11 cellular contexts compared by ENCODE assay signal in genomic region chr1:26122988-26123973, GRCh38. TPM values are rescaled to one million over a fixed set of nuclear protein-coding genes. Genes with fewer than 3 reads are reported as not detected.
DNase-seq lines count a peak whose midpoint lies in the region; ATAC-seq, FAIRE-seq and TF ChIP-seq lines count a peak whose summit lies in the region.
"Had no signal": no experiment of that assay in that cellular context is flagged by ENCODE, and none has a peak within 500 bp of the region (broad histone marks: within the 10 kb centered on the region; RNA-seq: fewer than 3 reads in every experiment).

No MANE protein-coding gene starts in this region.

- H2AFZ ChIP-seq in hepatocyte: no peak overlapping the region
- H2AFZ ChIP-seq in GM23338: no peak overlapping the region
- H2AFZ ChIP-seq in HepG2 (ENCODE audit: low read length): no peak overlapping the region

- TF ChIP-seq CTCF in CD14-positive monocyte (IDR thresholded peaks at IDR 0.05) (no peak), hepatocyte (IDR thresholded peaks at IDR 0.05; ENCODE audit: poor library complexity) (no peak), GM23338 (conservative IDR thresholded peaks at IDR 0.05; ENCODE audit: low read depth in 2 of 2) (no peak), tibial nerve (IDR thresholded peaks at IDR 0.05) (no peak), HepG2 (CRISPR knock-in tag; IDR thresholded peaks at IDR 0.05) (no peak)

- POLR2A ChIA-PET in HepG2 (lab: Yijun Ruan, JAX): no interaction called here

- no peak for ATAC-seq in left lobe of liver
- no peak for ATAC-seq in GM23338
- no peak for ATAC-seq in HepG2

- H3K4me1 Mint-ChIP-seq in CD14-positive monocyte (peaks cover 80% of the 10 kb centered on the region), GM23338 (peaks cover 13% of the 10 kb centered on the region; the same call in 2 of the 3 replicates)
- peaks cover 78% of the 10 kb centered on the region for H3K4me1 Mint-ChIP-seq in activated T-helper 1 cell treated with anti-CD3 and anti-CD28 coated beads, Interleukin-12 subunit alpha, Interleukin-12 subunit beta, Interleukin-2, Interleukin-4 antibody, amounts not matched to agents 30 ng/mL and 10 ng/mL and 1 ng/mL, durations not matched to agents 14 hours and 24 hours and 36 hours (ENCODE audit: low read depth)

- H3K27ac ChIP-seq in hepatocyte (no peak overlapping the region), GM23338 (ENCODE audit: low read depth) (no peak overlapping the region), tibial nerve (peak overlapping the region in 1 of 4 donors; percentile 33), HepG2 (ENCODE audit: extremely low read length, insufficient read depth, low read length) (no peak overlapping the region)

- peaks cover 0 to 2% (median 0%) of the 10 kb centered on the region in 7 donors for H3K9me3 Mint-ChIP-seq in CD14-positive monocyte
- H3K9me3 Mint-ChIP-seq in activated T-helper 1 cell treated with anti-CD3 and anti-CD28 coated beads, Interleukin-12 subunit alpha, Interleukin-12 subunit beta, Interleukin-2, Interleukin-4 antibody, amounts not matched to agents 30 ng/mL and 10 ng/mL and 1 ng/mL, durations not matched to agents 14 hours and 24 hours and 36 hours: no peaks in the 10 kb centered on the region
- no peaks in the 10 kb centered on the region for H3K9me3 Mint-ChIP-seq in GM23338
- H3K9me3 Mint-ChIP-seq: H9 had no signal

- no peak overlapping the region for H3K9ac ChIP-seq in HepG2 (ENCODE audit: insufficient read depth, low read depth, low read length)

- H3K79me2 ChIP-seq in hepatocyte (peaks cover 15% of the 10 kb centered on the region), GM23338 (replicated peaks; ENCODE audit: insufficient read depth) (no peaks in the 10 kb centered on the region), HepG2 (ENCODE audit: insufficient read depth, low read length) (no peaks in the 10 kb centered on the region)

- BruUV-seq in HepG2 (replicated peaks; lab: Mats Ljungman, UMichigan): no TSS peak

- H3K27ac Mint-ChIP-seq in CD14-positive monocyte: peak overlapping the region; percentile 45 to 85 (median 68)
- H3K27ac Mint-ChIP-seq in activated T-helper 1 cell treated with anti-CD3 and anti-CD28 coated beads, Interleukin-12 subunit alpha, Interleukin-12 subunit beta, Interleukin-2, Interleukin-4 antibody, amounts not matched to agents 30 ng/mL and 10 ng/mL and 1 ng/mL, durations not matched to agents 14 hours and 24 hours and 36 hours: peak overlapping the region; percentile 72
- H3K27ac Mint-ChIP-seq in GM23338: no peak overlapping the region
- H3K27ac Mint-ChIP-seq: H9 had no signal

- H3K4me3 Mint-ChIP-seq in CD14-positive monocyte (no peak overlapping the region), GM23338 (no peak overlapping the region)
- H3K4me3 Mint-ChIP-seq in activated T-helper 1 cell treated with anti-CD3 and anti-CD28 coated beads, Interleukin-12 subunit alpha, Interleukin-12 subunit beta, Interleukin-2, Interleukin-4 antibody, amounts not matched to agents 30 ng/mL and 10 ng/mL and 1 ng/mL, durations not matched to agents 14 hours and 24 hours and 36 hours: peak overlapping the region; percentile 1
- H3K4me3 Mint-ChIP-seq: H9 had no signal

- H3K36me3 Mint-ChIP-seq in CD14-positive monocyte: peaks cover 9 to 22% of the 10 kb centered on the region in 2 donors
- H3K36me3 Mint-ChIP-seq in activated T-helper 1 cell treated with anti-CD3 and anti-CD28 coated beads, Interleukin-12 subunit alpha, Interleukin-12 subunit beta, Interleukin-2, Interleukin-4 antibody, amounts not matched to agents 30 ng/mL and 10 ng/mL and 1 ng/mL, durations not matched to agents 14 hours and 24 hours and 36 hours (ENCODE audit: low read depth): peaks cover 18% of the 10 kb centered on the region
- H3K36me3 Mint-ChIP-seq in GM23338 (ENCODE audit: low read depth): 0 out of 3 replicates have a peak, but pooled peaks cover 4% of the 10 kb centered on the region

- TF ChIP-seq POLR2A in tibial nerve (IDR thresholded peaks at IDR 0.05) (no peak), HepG2 (IDR thresholded peaks at IDR 0.05; ENCODE audit: insufficient read depth in 1 of 2, low read depth in 2 of 2, low read length in 2 of 2) (no peak)

- no peaks in the 10 kb centered on the region for H3K9me2 ChIP-seq in hepatocyte (replicated peaks; ENCODE audit: insufficient read depth)
- H3K9me2 ChIP-seq in GM23338 (ENCODE audit: insufficient read depth): no peaks in the 10 kb centered on the region

- H3K9me3 ChIP-seq in hepatocyte (ENCODE audit: low read depth) (no peaks in the 10 kb centered on the region), tibial nerve (no peaks in the 10 kb centered on the region), HepG2 (ENCODE audit: low read length) (no peaks in the 10 kb centered on the region)

- H3K36me3 ChIP-seq in hepatocyte (replicated peaks; ENCODE audit: insufficient read depth, low read depth) (no peaks in the 10 kb centered on the region), GM23338 (ENCODE audit: insufficient read depth) (no peaks in the 10 kb centered on the region), tibial nerve (peaks cover 0 to 41% (median 4%) of the 10 kb centered on the region in 3 donors), HepG2 (replicated peaks in 1 of 2; ENCODE audit: control insufficient read depth in 1 of 2, insufficient read depth in 2 of 2, low read length in 2 of 2) (peaks cover 0 to 2% of the 10 kb centered on the region in 2 experiments; a peak in 4 of 5 replicates)

- H3K27me3 Mint-ChIP-seq in CD14-positive monocyte (ENCODE audit: low read depth in 3 of 3): no peaks in the 10 kb centered on the region
- no peaks in the 10 kb centered on the region for H3K27me3 Mint-ChIP-seq in activated T-helper 1 cell treated with anti-CD3 and anti-CD28 coated beads, Interleukin-12 subunit alpha, Interleukin-12 subunit beta, Interleukin-2, Interleukin-4 antibody, amounts not matched to agents 30 ng/mL and 10 ng/mL and 1 ng/mL, durations not matched to agents 14 hours and 24 hours and 36 hours (ENCODE audit: insufficient read depth)
- H3K27me3 Mint-ChIP-seq in GM23338 (ENCODE audit: insufficient read depth, low read depth, poor library complexity): no peaks in the 10 kb centered on the region

- CTCF ChIA-PET in HepG2 (lab: Yijun Ruan, JAX; ENCODE audit: low intra/inter-chr PET ratio, low total read pairs): no interaction called here

- peaks cover 3% of the 10 kb centered on the region for H3K4me1 ChIP-seq in hepatocyte (ENCODE audit: insufficient read depth)
- H3K4me1 ChIP-seq in GM23338 (ENCODE audit: insufficient read depth): no peaks in the 10 kb centered on the region
- H3K4me1 ChIP-seq in tibial nerve: peaks cover 0 to 41% (median 21%) of the 10 kb centered on the region in 4 donors
- peaks cover 9% of the 10 kb centered on the region; the same call in 1 of the 2 replicates for H3K4me1 ChIP-seq in HepG2 (ENCODE audit: insufficient read depth, low read length)

- FAIRE-seq in HepG2 (lab: Jason Lieb, UNC): no peak

- no peak overlapping the region for H3K4me3 ChIP-seq in hepatocyte
- no peak overlapping the region for H3K4me3 ChIP-seq in GM23338
- H3K4me3 ChIP-seq in tibial nerve: no peak overlapping the region
- H3K4me3 ChIP-seq in HepG2 (replicated peaks in 1 of 3; ENCODE audit: insufficient read depth in 1 of 3, low read depth in 2 of 3, low read length in 3 of 3): no peak overlapping the region

- in situ Hi-C loops in HepG2 (cut with HindIII; ENCODE audit: extremely low pct_ligation_motif_present, low pct_unique_long_range_greater_than_20kb): no loop called here

- DNase-seq in CD14-positive monocyte (ENCODE audit: low spot score): no peak
- peak; percentile 78 for DNase-seq in HPDE6-E6E7 (ENCODE audit: extremely low spot score)
- DNase-seq in activated T-helper 1 cell treated with anti-CD3 and anti-CD28 coated beads, Interleukin-12 subunit alpha, Interleukin-12 subunit beta, Interleukin-2, Interleukin-4 antibody, amounts not matched to agents 30 ng/mL and 10 ng/mL and 1 ng/mL, durations not matched to agents 14 hours and 24 hours and 36 hours (ENCODE audit: low spot score): no peak
- DNase-seq in left lobe of liver (ENCODE audit: low spot score): peak; percentile 11
- no peak for DNase-seq in hepatocyte (ENCODE audit: low spot score)
- DNase-seq in GM23338 (ENCODE audit: low spot score): no peak
- DNase-seq in tibial nerve (ENCODE audit: low spot score in 2 of 2): no peak
- DNase-seq in HepG2 (ENCODE audit: low spot score): no peak
- DNase-seq: H9 had no signal

- TF ChIP-seq EP300 in tibial nerve (IDR thresholded peaks at IDR 0.05): no peak
- TF ChIP-seq EP300 in HepG2 (IDR thresholded peaks at IDR 0.05; ENCODE audit: low read depth in 2 of 2, low read length in 2 of 2): no peak
- no peak for TF ChIP-seq EP300 in HepG2 (CRISPR knock-in tag; IDR thresholded peaks at IDR 0.05; ENCODE audit: borderline replicate concordance)

- H4K20me1 ChIP-seq in hepatocyte (ENCODE audit: insufficient read depth, poor library complexity, severe bottlenecking) (peaks cover 4% of the 10 kb centered on the region), GM23338 (replicated peaks; ENCODE audit: insufficient read depth) (no peaks in the 10 kb centered on the region; the same call in none of the 2 replicates), HepG2 (ENCODE audit: insufficient read depth, low read length) (no peaks in the 10 kb centered on the region)

- TF ChIP-seq RAD21 in HepG2 (CRISPR knock-in tag; IDR thresholded peaks at IDR 0.05): no peak

- H3F3A ChIP-seq in GM23338 (replicated peaks; ENCODE audit: low read depth): no peaks in the 10 kb centered on the region

- intact Hi-C loops in CD14-positive monocyte (cut with micrococcal nuclease): loop anchor here in 1 of 2 donors (5.0 kb wide), 1 partner anchor 39 kb away; no protein-coding TSS in a partner anchor
- intact Hi-C loops in activated T-helper 1 cell treated with anti-CD3 and anti-CD28 coated beads, Interleukin-12 subunit alpha, Interleukin-12 subunit beta, Interleukin-2, Interleukin-4 antibody, amounts not matched to agents 30 ng/mL and 10 ng/mL and 1 ng/mL, durations not matched to agents 14 hours and 24 hours and 36 hours (cut with micrococcal nuclease): loop anchor here (1.0 kb wide), 1 partner anchor 11 kb away; no protein-coding TSS in a partner anchor
- intact Hi-C loops in HepG2 (cut with micrococcal nuclease; ENCODE audit: unreplicated experiment): no loop called here

- H3K4me2 ChIP-seq in hepatocyte: no peak overlapping the region
- no peak overlapping the region for H3K4me2 ChIP-seq in GM23338
- H3K4me2 ChIP-seq in HepG2 (ENCODE audit: low read depth, low read length): no peak overlapping the region

- H3K27me3 ChIP-seq in hepatocyte (no peaks in the 10 kb centered on the region), GM23338 (ENCODE audit: insufficient read depth) (no peaks in the 10 kb centered on the region), tibial nerve (no peaks in the 10 kb centered on the region), HepG2 (ENCODE audit: control insufficient read depth in 1 of 2, insufficient read depth in 2 of 2, low read length in 2 of 2) (no peaks in the 10 kb centered on the region; a peak in 1 of 5 replicates)

- WGBS in hepatocyte (ENCODE audit: low lambda C conversion rate, missing lambda C conversion rate): 90% methylated on average over 7 of the region's 7 CpGs
- 86 to 91% methylated on average over 7 of the region's 7 CpGs for WGBS in tibial nerve, 2 donors
- WGBS in HepG2 (ENCODE audit: low lambda C conversion rate): 89% methylated on average over 7 of the region's 7 CpGs

RNA-seq across cellular contexts. Expression of gene PDIK1L, which starts 11.7 kb away (rescaled TPM):
- polyA plus RNA-seq in CD14-positive monocyte: 1 to 10 TPM; 2.3 to 2.5 TPM
- 15.5 and 18.9 TPM in 2 replicates for total RNA-seq in activated T-helper 1 cell treated with anti-CD3 and anti-CD28 coated beads, Interleukin-12 subunit alpha, Interleukin-12 subunit beta, Interleukin-2, Interleukin-4 antibody, amounts not matched to agents 30 ng/mL and 10 ng/mL and 1 ng/mL, durations not matched to agents 14 hours and 24 hours and 36 hours
- total RNA-seq in left lobe of liver: 6.3 TPM
- total RNA-seq in hepatocyte: 12.5 and 16.8 TPM in 2 replicates
- polyA plus RNA-seq in hepatocyte: 2.6 and 4.4 TPM in 2 replicates
- total RNA-seq in GM23338 (2014; rRNA removed; shearing (Covaris generic)): 3.0 and 4.3 TPM in 2 replicates
- polyA plus RNA-seq in GM23338 (2016; fragmentation: Nextera tagmentation; extraction: Ambion mirVana): 1.2 and 1.6 TPM in 2 replicates
- total RNA-seq in tibial nerve: 1 to 10 TPM; 5.4 to 9.0 (median 7.1) TPM
- total RNA-seq in HepG2 (2016; rRNA removed; fragmentation: Illumina TruSeq; extraction: Trizol): 4.6 and 5.8 TPM in 2 replicates
- total RNA-seq in HepG2 (2016; cell fraction: cytosol; rRNA removed; fragmentation: Illumina TruSeq; extraction: Trizol; ENCODE audit: low read depth): 0.51 and 0.53 TPM in 2 replicates
- 4.4 and 6.6 TPM in 2 replicates for total RNA-seq in HepG2 (2016; cell fraction: insoluble cytoplasmic fraction; rRNA removed; fragmentation: Illumina TruSeq; extraction: Trizol)
- 2.5 and 2.9 TPM in 2 replicates for total RNA-seq in HepG2 (2016; cell fraction: membrane; rRNA removed; fragmentation: Illumina TruSeq; extraction: Trizol)
- total RNA-seq in HepG2 (2016; cell fraction: nucleus; rRNA removed; fragmentation: Illumina TruSeq; extraction: Trizol): 3.9 and 4.1 TPM in 2 replicates
- polyA plus RNA-seq in HepG2 (2011; rRNA removed): 1.2 and 1.9 TPM in 2 replicates
- 0.83 and 1.0 TPM in 2 replicates for polyA plus RNA-seq in HepG2 (2011; cell fraction: cytosol; rRNA removed)
- 1.3 and 1.5 TPM in 2 replicates for polyA plus RNA-seq in HepG2 (2011; cell fraction: nucleus; rRNA removed)
- polyA plus RNA-seq in HepG2 (2012): 1.7 and 2.7 TPM in 2 replicates
- polyA plus RNA-seq in HepG2 (2016; cell fraction: cytosol; fragmentation: Illumina TruSeq; extraction: Trizol; ENCODE audit: low read depth): 0.14 and 0.24 TPM in 2 replicates
- 3.9 and 4.2 TPM in 2 replicates for polyA plus RNA-seq in HepG2 (2016; cell fraction: insoluble cytoplasmic fraction; fragmentation: Illumina TruSeq; extraction: Trizol; ENCODE audit: low read depth)
- polyA plus RNA-seq in HepG2 (2016; cell fraction: membrane; fragmentation: Illumina TruSeq; extraction: Trizol; ENCODE audit: low read depth): 0.95 and 0.99 TPM in 2 replicates
- polyA plus RNA-seq in HepG2 (2016; cell fraction: nucleus; fragmentation: Illumina TruSeq; extraction: Trizol; ENCODE audit: insufficient read depth, low read depth): 5.3 and 5.7 TPM in 2 replicates
- polyA minus RNA-seq in HepG2 (2011; rRNA and poly(A)+ RNA removed; ENCODE audit: low replicate concordance): 0.96 and 5.8 TPM in 2 replicates
- polyA minus RNA-seq in HepG2 (2011; cell fraction: cytosol; rRNA and poly(A)+ RNA removed): 1.9 and 2.7 TPM in 2 replicates
- polyA minus RNA-seq in HepG2 (2011; cell fraction: nucleus; rRNA and poly(A)+ RNA removed): 4.1 and 5.1 TPM in 2 replicates

RNA-seq across cellular contexts. Expression of gene FAM110D, which starts 35.6 kb away (rescaled TPM):
- not detected for polyA plus RNA-seq in CD14-positive monocyte
- 0.12 TPM in 1 of 2 replicates, not detected in the other for total RNA-seq in activated T-helper 1 cell treated with anti-CD3 and anti-CD28 coated beads, Interleukin-12 subunit alpha, Interleukin-12 subunit beta, Interleukin-2, Interleukin-4 antibody, amounts not matched to agents 30 ng/mL and 10 ng/mL and 1 ng/mL, durations not matched to agents 14 hours and 24 hours and 36 hours
- 0.28 TPM for total RNA-seq in left lobe of liver
- total RNA-seq in hepatocyte: 0.10 and 0.16 TPM in 2 replicates
- 0.40 and 0.44 TPM in 2 replicates for polyA plus RNA-seq in hepatocyte
- 0.08 and 0.24 TPM in 2 replicates for total RNA-seq in GM23338 (2014; rRNA removed; shearing (Covaris generic))
- 0.39 and 0.45 TPM in 2 replicates for polyA plus RNA-seq in GM23338 (2016; fragmentation: Nextera tagmentation; extraction: Ambion mirVana)
- total RNA-seq in tibial nerve: 10 to 100 TPM; 11.9 to 22.7 (median 14.2) TPM
- not detected in 2 replicates for total RNA-seq in HepG2 (2016; rRNA removed; fragmentation: Illumina TruSeq; extraction: Trizol)
- not detected in 2 replicates for total RNA-seq in HepG2 (2016; cell fraction: cytosol; rRNA removed; fragmentation: Illumina TruSeq; extraction: Trizol; ENCODE audit: low read depth)
- not detected in 2 replicates for total RNA-seq in HepG2 (2016; cell fraction: insoluble cytoplasmic fraction; rRNA removed; fragmentation: Illumina TruSeq; extraction: Trizol)
- total RNA-seq in HepG2 (2016; cell fraction: membrane; rRNA removed; fragmentation: Illumina TruSeq; extraction: Trizol): not detected in 2 replicates
- total RNA-seq in HepG2 (2016; cell fraction: nucleus; rRNA removed; fragmentation: Illumina TruSeq; extraction: Trizol): not detected in 2 replicates
- polyA plus RNA-seq in HepG2 (2011; rRNA removed): not detected in 2 replicates
- not detected in 2 replicates for polyA plus RNA-seq in HepG2 (2011; cell fraction: cytosol; rRNA removed)
- not detected in 2 replicates for polyA plus RNA-seq in HepG2 (2011; cell fraction: nucleus; rRNA removed)
- polyA plus RNA-seq in HepG2 (2012): not detected in 2 replicates
- not detected in 2 replicates for polyA plus RNA-seq in HepG2 (2016; cell fraction: cytosol; fragmentation: Illumina TruSeq; extraction: Trizol; ENCODE audit: low read depth)
- not detected in 2 replicates for polyA plus RNA-seq in HepG2 (2016; cell fraction: insoluble cytoplasmic fraction; fragmentation: Illumina TruSeq; extraction: Trizol; ENCODE audit: low read depth)
- not detected in 2 replicates for polyA plus RNA-seq in HepG2 (2016; cell fraction: membrane; fragmentation: Illumina TruSeq; extraction: Trizol; ENCODE audit: low read depth)
- polyA plus RNA-seq in HepG2 (2016; cell fraction: nucleus; fragmentation: Illumina TruSeq; extraction: Trizol; ENCODE audit: insufficient read depth, low read depth): not detected in 2 replicates
- 0.07 TPM in 1 of 2 replicates, not detected in the other for polyA minus RNA-seq in HepG2 (2011; rRNA and poly(A)+ RNA removed; ENCODE audit: low replicate concordance)
- polyA minus RNA-seq in HepG2 (2011; cell fraction: cytosol; rRNA and poly(A)+ RNA removed): not detected in 2 replicates
- 0.13 and 0.25 TPM in 2 replicates for polyA minus RNA-seq in HepG2 (2011; cell fraction: nucleus; rRNA and poly(A)+ RNA removed)
- total RNA-seq: renal cortical epithelial cell had no signal

RNA-seq across cellular contexts. Expression of gene C1orf232, which starts 45.5 kb away (rescaled TPM):
- polyA plus RNA-seq in CD14-positive monocyte (not detected), hepatocyte (not detected in 2 replicates), GM23338 (2016; fragmentation: Nextera tagmentation; extraction: Ambion mirVana) (not detected in 2 replicates), HepG2 (2011; rRNA removed) (not detected in 2 replicates)
- not detected in 2 replicates for total RNA-seq in activated T-helper 1 cell treated with anti-CD3 and anti-CD28 coated beads, Interleukin-12 subunit alpha, Interleukin-12 subunit beta, Interleukin-2, Interleukin-4 antibody, amounts not matched to agents 30 ng/mL and 10 ng/mL and 1 ng/mL, durations not matched to agents 14 hours and 24 hours and 36 hours
- total RNA-seq in left lobe of liver (not detected), hepatocyte (not detected in 2 replicates), tibial nerve (not detected), HepG2 (2016; rRNA removed; fragmentation: Illumina TruSeq; extraction: Trizol) (not detected in 2 replicates)
- not detected in 2 replicates for total RNA-seq in GM23338 (2014; rRNA removed; shearing (Covaris generic))
- total RNA-seq in HepG2 (2016; cell fraction: cytosol; rRNA removed; fragmentation: Illumina TruSeq; extraction: Trizol; ENCODE audit: low read depth): not detected in 2 replicates
- total RNA-seq in HepG2 (2016; cell fraction: insoluble cytoplasmic fraction; rRNA removed; fragmentation: Illumina TruSeq; extraction: Trizol): not detected in 2 replicates
- total RNA-seq in HepG2 (2016; cell fraction: membrane; rRNA removed; fragmentation: Illumina TruSeq; extraction: Trizol): not detected in 2 replicates
- total RNA-seq in HepG2 (2016; cell fraction: nucleus; rRNA removed; fragmentation: Illumina TruSeq; extraction: Trizol): not detected in 2 replicates
- not detected in 2 replicates for polyA plus RNA-seq in HepG2 (2011; cell fraction: cytosol; rRNA removed)
- polyA plus RNA-seq in HepG2 (2011; cell fraction: nucleus; rRNA removed): not detected in 2 replicates
- polyA plus RNA-seq in HepG2 (2012): not detected in 2 replicates
- polyA plus RNA-seq in HepG2 (2016; cell fraction: cytosol; fragmentation: Illumina TruSeq; extraction: Trizol; ENCODE audit: low read depth): not detected in 2 replicates
- polyA plus RNA-seq in HepG2 (2016; cell fraction: insoluble cytoplasmic fraction; fragmentation: Illumina TruSeq; extraction: Trizol; ENCODE audit: low read depth): not detected in 2 replicates
- not detected in 2 replicates for polyA plus RNA-seq in HepG2 (2016; cell fraction: membrane; fragmentation: Illumina TruSeq; extraction: Trizol; ENCODE audit: low read depth)
- polyA plus RNA-seq in HepG2 (2016; cell fraction: nucleus; fragmentation: Illumina TruSeq; extraction: Trizol; ENCODE audit: insufficient read depth, low read depth): not detected in 2 replicates
- polyA minus RNA-seq in HepG2 (2011; rRNA and poly(A)+ RNA removed; ENCODE audit: low replicate concordance): not detected in 2 replicates
- not detected in 2 replicates for polyA minus RNA-seq in HepG2 (2011; cell fraction: cytosol; rRNA and poly(A)+ RNA removed)
- not detected in 2 replicates for polyA minus RNA-seq in HepG2 (2011; cell fraction: nucleus; rRNA and poly(A)+ RNA removed)
- total RNA-seq: H9, renal cortical epithelial cell, temporal lobe had no signal

RNA-seq across cellular contexts. Expression of gene ZNF593, which starts 46.4 kb away (rescaled TPM):
- 10 to 100 TPM; 27.8 to 36.5 TPM for polyA plus RNA-seq in CD14-positive monocyte
- total RNA-seq in activated T-helper 1 cell treated with anti-CD3 and anti-CD28 coated beads, Interleukin-12 subunit alpha, Interleukin-12 subunit beta, Interleukin-2, Interleukin-4 antibody, amounts not matched to agents 30 ng/mL and 10 ng/mL and 1 ng/mL, durations not matched to agents 14 hours and 24 hours and 36 hours: 81.3 and 83.0 TPM in 2 replicates
- 23.7 TPM for total RNA-seq in left lobe of liver
- total RNA-seq in hepatocyte: 20.5 and 25.7 TPM in 2 replicates
- 69.1 and 71.8 TPM in 2 replicates for polyA plus RNA-seq in hepatocyte
- total RNA-seq in GM23338 (2014; rRNA removed; shearing (Covaris generic)): 26.2 and 32.6 TPM in 2 replicates
- polyA plus RNA-seq in GM23338 (2016; fragmentation: Nextera tagmentation; extraction: Ambion mirVana): 108 and 115 TPM in 2 replicates
- 10 to 100 TPM; 24.9 to 46.5 (median 38.2) TPM for total RNA-seq in tibial nerve
- 55.8 and 59.3 TPM in 2 replicates for total RNA-seq in HepG2 (2016; rRNA removed; fragmentation: Illumina TruSeq; extraction: Trizol)
- 52.2 and 57.2 TPM in 2 replicates for total RNA-seq in HepG2 (2016; cell fraction: cytosol; rRNA removed; fragmentation: Illumina TruSeq; extraction: Trizol; ENCODE audit: low read depth)
- 56.8 and 58.5 TPM in 2 replicates for total RNA-seq in HepG2 (2016; cell fraction: insoluble cytoplasmic fraction; rRNA removed; fragmentation: Illumina TruSeq; extraction: Trizol)
- total RNA-seq in HepG2 (2016; cell fraction: membrane; rRNA removed; fragmentation: Illumina TruSeq; extraction: Trizol): 56.1 and 57.7 TPM in 2 replicates
- total RNA-seq in HepG2 (2016; cell fraction: nucleus; rRNA removed; fragmentation: Illumina TruSeq; extraction: Trizol): 17.8 and 21.4 TPM in 2 replicates
- polyA plus RNA-seq in HepG2 (2011; rRNA removed): 37.3 and 43.0 TPM in 2 replicates
- polyA plus RNA-seq in HepG2 (2011; cell fraction: cytosol; rRNA removed): 48.9 and 77.5 TPM in 2 replicates
- polyA plus RNA-seq in HepG2 (2011; cell fraction: nucleus; rRNA removed): 42.4 and 44.7 TPM in 2 replicates
- polyA plus RNA-seq in HepG2 (2012): 23.3 and 41.2 TPM in 2 replicates
- polyA plus RNA-seq in HepG2 (2016; cell fraction: cytosol; fragmentation: Illumina TruSeq; extraction: Trizol; ENCODE audit: low read depth): 60.3 and 61.5 TPM in 2 replicates
- polyA plus RNA-seq in HepG2 (2016; cell fraction: insoluble cytoplasmic fraction; fragmentation: Illumina TruSeq; extraction: Trizol; ENCODE audit: low read depth): 63.8 and 68.9 TPM in 2 replicates
- polyA plus RNA-seq in HepG2 (2016; cell fraction: membrane; fragmentation: Illumina TruSeq; extraction: Trizol; ENCODE audit: low read depth): 57.3 and 58.6 TPM in 2 replicates
- 41.8 and 47.8 TPM in 2 replicates for polyA plus RNA-seq in HepG2 (2016; cell fraction: nucleus; fragmentation: Illumina TruSeq; extraction: Trizol; ENCODE audit: insufficient read depth, low read depth)
- polyA minus RNA-seq in HepG2 (2011; rRNA and poly(A)+ RNA removed; ENCODE audit: low replicate concordance): 17.7 and 18.6 TPM in 2 replicates
- 12.2 and 17.8 TPM in 2 replicates for polyA minus RNA-seq in HepG2 (2011; cell fraction: cytosol; rRNA and poly(A)+ RNA removed)
- polyA minus RNA-seq in HepG2 (2011; cell fraction: nucleus; rRNA and poly(A)+ RNA removed): 8.8 and 10.2 TPM in 2 replicates

RNA-seq across cellular contexts. Expression of gene ZNF593OS, which starts 48.4 kb away (rescaled TPM):
- polyA plus RNA-seq in CD14-positive monocyte (under 1 TPM; 0.50 to 0.59 TPM), hepatocyte (0.45 and 2.1 TPM in 2 replicates), GM23338 (2016; fragmentation: Nextera tagmentation; extraction: Ambion mirVana) (0.68 and 1.1 TPM in 2 replicates), HepG2 (2011; rRNA removed) (not detected in 2 replicates)
- total RNA-seq in activated T-helper 1 cell treated with anti-CD3 and anti-CD28 coated beads, Interleukin-12 subunit alpha, Interleukin-12 subunit beta, Interleukin-2, Interleukin-4 antibody, amounts not matched to agents 30 ng/mL and 10 ng/mL and 1 ng/mL, durations not matched to agents 14 hours and 24 hours and 36 hours: not detected in 2 replicates
- total RNA-seq in left lobe of liver (not detected), hepatocyte (0.10 TPM in 1 of 2 replicates, not detected in the other), tibial nerve (not detected), HepG2 (2016; rRNA removed; fragmentation: Illumina TruSeq; extraction: Trizol) (not detected in 2 replicates)
- total RNA-seq in GM23338 (2014; rRNA removed; shearing (Covaris generic)): not detected in 2 replicates
- total RNA-seq in HepG2 (2016; cell fraction: cytosol; rRNA removed; fragmentation: Illumina TruSeq; extraction: Trizol; ENCODE audit: low read depth): not detected in 2 replicates
- total RNA-seq in HepG2 (2016; cell fraction: insoluble cytoplasmic fraction; rRNA removed; fragmentation: Illumina TruSeq; extraction: Trizol): not detected in 2 replicates
- not detected in 2 replicates for total RNA-seq in HepG2 (2016; cell fraction: membrane; rRNA removed; fragmentation: Illumina TruSeq; extraction: Trizol)
- not detected in 2 replicates for total RNA-seq in HepG2 (2016; cell fraction: nucleus; rRNA removed; fragmentation: Illumina TruSeq; extraction: Trizol)
- polyA plus RNA-seq in HepG2 (2011; cell fraction: cytosol; rRNA removed): not detected in 2 replicates
- not detected in 2 replicates for polyA plus RNA-seq in HepG2 (2011; cell fraction: nucleus; rRNA removed)
- polyA plus RNA-seq in HepG2 (2012): 0.47 and 0.69 TPM in 2 replicates
- not detected in 2 replicates for polyA plus RNA-seq in HepG2 (2016; cell fraction: cytosol; fragmentation: Illumina TruSeq; extraction: Trizol; ENCODE audit: low read depth)
- polyA plus RNA-seq in HepG2 (2016; cell fraction: insoluble cytoplasmic fraction; fragmentation: Illumina TruSeq; extraction: Trizol; ENCODE audit: low read depth): not detected in 2 replicates
- polyA plus RNA-seq in HepG2 (2016; cell fraction: membrane; fragmentation: Illumina TruSeq; extraction: Trizol; ENCODE audit: low read depth): not detected in 2 replicates
- not detected in 2 replicates for polyA plus RNA-seq in HepG2 (2016; cell fraction: nucleus; fragmentation: Illumina TruSeq; extraction: Trizol; ENCODE audit: insufficient read depth, low read depth)
- not detected in 2 replicates for polyA minus RNA-seq in HepG2 (2011; rRNA and poly(A)+ RNA removed; ENCODE audit: low replicate concordance)
- polyA minus RNA-seq in HepG2 (2011; cell fraction: cytosol; rRNA and poly(A)+ RNA removed): not detected in 2 replicates
- polyA minus RNA-seq in HepG2 (2011; cell fraction: nucleus; rRNA and poly(A)+ RNA removed): not detected in 2 replicates
- total RNA-seq: H9, renal cortical epithelial cell, temporal lobe had no signal

Comparison
In these comparisons a context has a peak if more than half of its experiments do, and no peak if none do; other contexts are left out.
1. DNase-seq: peak in HPDE6-E6E7 (single experiment) and left lobe of liver (single experiment); none in CD14-positive monocyte (single experiment), activated T-helper 1 cell treated with anti-CD3 and anti-CD28 coated beads, Interleukin-12 subunit alpha, Interleukin-12 subunit beta, Interleukin-2, Interleukin-4 antibody, amounts not matched to agents 30 ng/mL and 10 ng/mL and 1 ng/mL, durations not matched to agents 14 hours and 24 hours and 36 hours (single experiment), hepatocyte (single experiment), GM23338 (single experiment), tibial nerve (0 of 2) and HepG2 (single experiment).
2. RNA of gene FAM110D, which starts 35.6 kb away (total RNA-seq): 11.9 to 22.7 TPM in tibial nerve; 0.28 TPM in left lobe of liver (single experiment), 0.08 to 0.24 TPM in GM23338, 0.10 to 0.16 TPM in hepatocyte, 0.12 TPM in activated T-helper 1 cell treated with anti-CD3 and anti-CD28 coated beads, Interleukin-12 subunit alpha, Interleukin-12 subunit beta, Interleukin-2, Interleukin-4 antibody, amounts not matched to agents 30 ng/mL and 10 ng/mL and 1 ng/mL, durations not matched to agents 14 hours and 24 hours and 36 hours and not detected in HepG2; every median in the first group is over 10 times any median in the second.